8 cellular contexts compared by ENCODE assay signal in genomic region chr5:1167728-1168709, GRCh38. TPM values are rescaled to one million over a fixed set of nuclear protein-coding genes. Genes with fewer than 3 reads are reported as not detected.
DNase-seq lines count a peak whose midpoint lies in the region; ATAC-seq, FAIRE-seq and TF ChIP-seq lines count a peak whose summit lies in the region.

No MANE protein-coding gene starts in this region.

- H3K27ac ChIP-seq in WERI-Rb-1, result no peak overlapping the region

- peak; percentile 64 for FAIRE-seq in bronchial epithelial cell (lab: Jason Lieb, UNC)

- H3K9me3 ChIP-seq in WERI-Rb-1 (ENCODE audit: severe bottlenecking), result no peaks in the 10 kb centered on the region

- H3K27me3 ChIP-seq in WERI-Rb-1 (ENCODE audit: insufficient read depth, low read depth, severe bottlenecking), result no peaks in the 10 kb centered on the region
- H3K27me3 ChIP-seq in bronchial epithelial cell (ENCODE audit: control insufficient read depth, insufficient read depth, low read length), result no peaks in the 10 kb centered on the region

- DNase-seq in NCI-H2107 (lab: John Stamatoyannopoulos, UW) (peak; percentile 73), WERI-Rb-1 (peak; percentile 83), bronchial epithelial cell (ENCODE audit: low read depth) (peak; percentile 48), islet precursor cell (peak; percentile 85)
- peak; percentile 15 to 33 for DNase-seq in stimulated activated CD4-positive, alpha-beta T cell treated with anti-CD3 and anti-CD28 coated beads, Interleukin-15, amount 100 ng/mL, for 1 hour (ENCODE audit: low read depth in 1 of 2, low spot score in 1 of 2)

- peak overlapping the region; percentile 12 for H3K4me3 ChIP-seq in WERI-Rb-1 (ENCODE audit: low read depth, low read length)
- no peak overlapping the region for H3K4me3 ChIP-seq in bronchial epithelial cell (ENCODE audit: low read depth, low read length)

- peak; percentile 59 for ATAC-seq in HG02884 (IDR thresholded peaks at IDR 0.05; ENCODE audit: unreplicated experiment)
- ATAC-seq in GM18858 (IDR thresholded peaks at IDR 0.05; ENCODE audit: unreplicated experiment), result no peak

- TF ChIP-seq CTCF in GM12873 (IDR thresholded peaks at IDR 0.05; ENCODE audit: insufficient read depth, low read depth, low read length, missing control alignments) (peak; percentile 84), WERI-Rb-1 (IDR thresholded peaks at IDR 0.05; ENCODE audit: low read depth, low read length) (peak; percentile 97), bronchial epithelial cell (IDR thresholded peaks at IDR 0.05; ENCODE audit: insufficient read depth, low read length, severe bottlenecking) (peak; percentile 83)

- H3K36me3 ChIP-seq in WERI-Rb-1 (no peaks in the 10 kb centered on the region), bronchial epithelial cell (ENCODE audit: control insufficient read depth, insufficient read depth, low read length) (no peaks in the 10 kb centered on the region)

RNA-seq across cellular contexts. Expression of gene SLC6A19, which starts 33.4 kb away (rescaled TPM):
- not detected in 2 replicates for total RNA-seq in bronchial epithelial cell

RNA-seq across cellular contexts. Expression of gene SLC12A7, which starts 56.2 kb away (rescaled TPM):
- 10.3 and 14.5 TPM in 2 replicates for total RNA-seq in bronchial epithelial cell

RNA-seq across cellular contexts. Expression of gene SLC6A18, which starts 57.2 kb away (rescaled TPM):
- total RNA-seq in bronchial epithelial cell, result not detected in 2 replicates

Comparison
In these comparisons a context has a peak if more than half of its experiments do, and no peak if none do; other contexts are left out.
1. DNase-seq: peak in every context shown above with its lines; median percentile 85 in islet precursor cell; 83 in WERI-Rb-1; 73 in NCI-H2107; 48 in bronchial epithelial cell; 24 in stimulated activated CD4-positive, alpha-beta T cell treated with anti-CD3 and anti-CD28 coated beads, Interleukin-15, amount 100 ng/mL, for 1 hour.